ENCODE assay signal across 9 cellular contexts in the genomic region with DNA sequence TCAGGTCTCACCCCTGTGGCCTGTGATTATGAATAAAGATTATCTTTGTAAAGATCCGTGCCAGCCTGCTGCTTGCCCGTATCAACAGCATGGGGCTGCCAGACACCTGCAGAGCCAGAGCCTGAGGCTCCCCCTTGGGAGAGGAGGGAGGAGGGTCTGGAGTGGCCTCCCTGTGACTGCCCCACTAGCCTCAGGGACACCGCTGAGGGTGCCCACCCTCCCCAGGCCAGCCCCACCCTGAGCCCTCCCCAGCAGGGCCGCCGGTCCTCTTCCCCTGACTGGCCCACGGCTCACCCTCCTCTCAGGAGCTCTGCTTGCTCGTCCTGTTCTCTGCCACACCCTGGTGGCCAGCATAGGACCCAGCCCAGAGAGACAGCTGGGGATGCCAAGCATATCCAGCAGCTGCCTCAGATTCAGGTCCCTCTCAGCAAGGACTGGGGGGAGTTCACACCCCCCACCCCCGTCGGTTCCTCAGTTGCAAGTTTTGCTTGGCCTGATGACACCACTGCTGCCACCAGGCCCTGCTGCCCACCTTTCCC. TPM values are rescaled to one million over a fixed set of nuclear protein-coding genes. Genes with fewer than 3 reads are reported as not detected.
DNase-seq lines count a peak whose midpoint lies in the region; ATAC-seq and TF ChIP-seq lines count a peak whose summit lies in the region.
"Had no signal": no experiment of that assay in that cellular context is flagged by ENCODE, and none has a peak within 500 bp of the region (broad histone marks: within the 10 kb centered on the region; RNA-seq: fewer than 3 reads in every experiment).

No MANE protein-coding gene starts in this region.

- peaks cover 13% of the 10 kb centered on the region for H3K4me1 ChIP-seq in GM23338 (ENCODE audit: insufficient read depth)

- H3K4me3 ChIP-seq in GM23338 = no peak overlapping the region

- no peaks in the 10 kb centered on the region for H3K27me3 ChIP-seq in GM23338 (ENCODE audit: insufficient read depth)

- 0 out of 2 replicates have a peak, but pooled peaks cover 4% of the 10 kb centered on the region for H3F3A ChIP-seq in GM23338 (replicated peaks; ENCODE audit: low read depth)

- H3K27ac Mint-ChIP-seq in GM23338 (no peak overlapping the region), mesothelial cell of epicardium (peak overlapping the region; percentile 82)
- no peak overlapping the region for H3K27ac Mint-ChIP-seq in activated naive CD8-positive, alpha-beta T cell treated with anti-CD3 and anti-CD28 coated beads, Interleukin-2, amount 50 U/mL, for 24 hours

- peaks cover 5% of the 10 kb centered on the region for H3K36me3 Mint-ChIP-seq in GM23338 (ENCODE audit: low read depth)
- H3K36me3 Mint-ChIP-seq in activated naive CD8-positive, alpha-beta T cell treated with anti-CD3 and anti-CD28 coated beads, Interleukin-2, amount 50 U/mL, for 24 hours (ENCODE audit: low read depth) = peaks cover 7% of the 10 kb centered on the region
- peaks cover 3% of the 10 kb centered on the region for H3K36me3 Mint-ChIP-seq in mesothelial cell of epicardium

- H3K4me1 Mint-ChIP-seq in GM23338 = peaks cover 15% of the 10 kb centered on the region
- peaks cover 38% of the 10 kb centered on the region for H3K4me1 Mint-ChIP-seq in activated naive CD8-positive, alpha-beta T cell treated with anti-CD3 and anti-CD28 coated beads, Interleukin-2, amount 50 U/mL, for 24 hours
- H3K4me1 Mint-ChIP-seq in mesothelial cell of epicardium = peaks cover 34% of the 10 kb centered on the region

- TF ChIP-seq CTCF in 22Rv1 (IDR thresholded peaks at IDR 0.05) (peak; percentile 42), GM23338 (conservative IDR thresholded peaks at IDR 0.05; ENCODE audit: low read depth in 2 of 2) (peak in 1 of 2 experiments; percentile 21; a peak in 1 of 4 replicates), mesothelial cell of epicardium (IDR thresholded peaks at IDR 0.05; ENCODE audit: unreplicated experiment) (no peak)

- H3K27ac ChIP-seq in 22Rv1 (peak overlapping the region; percentile 99), GM23338 (ENCODE audit: low read depth) (no peak overlapping the region)

- H2AFZ ChIP-seq in GM23338 = no peak overlapping the region

- peaks cover 5% of the 10 kb centered on the region; the same call in 1 of the 2 replicates for H4K20me1 ChIP-seq in GM23338 (replicated peaks; ENCODE audit: insufficient read depth)

- H3K4me3 Mint-ChIP-seq in GM23338 (peak overlapping the region; percentile 53), mesothelial cell of epicardium (peak overlapping the region; percentile 94)
- peak overlapping the region; percentile 92 for H3K4me3 Mint-ChIP-seq in activated naive CD8-positive, alpha-beta T cell treated with anti-CD3 and anti-CD28 coated beads, Interleukin-2, amount 50 U/mL, for 24 hours

- H3K9me2 ChIP-seq in GM23338 (ENCODE audit: insufficient read depth) = no peaks in the 10 kb centered on the region

- ATAC-seq in GM23338 (no peak), HG02623 (IDR thresholded peaks at IDR 0.05; ENCODE audit: unreplicated experiment) (no peak), GM18517 (IDR thresholded peaks at IDR 0.05; ENCODE audit: unreplicated experiment) (no peak), GM21723 (IDR thresholded peaks at IDR 0.05; ENCODE audit: unreplicated experiment) (no peak)
- no peak for ATAC-seq in activated naive CD8-positive, alpha-beta T cell treated with anti-CD3 and anti-CD28 coated beads, Interleukin-2, amount 50 U/mL, for 24 hours

- no peaks in the 10 kb centered on the region for H3K36me3 ChIP-seq in GM23338 (ENCODE audit: insufficient read depth)

- peaks cover 33% of the 10 kb centered on the region for H3K79me2 ChIP-seq in GM23338 (replicated peaks; ENCODE audit: insufficient read depth)

- no peak for DNase-seq in GM23338 (ENCODE audit: low spot score)
- no peak for DNase-seq in activated naive CD8-positive, alpha-beta T cell treated with anti-CD3 and anti-CD28 coated beads, Interleukin-2, amount 50 U/mL, for 24 hours
- no peak for DNase-seq in mesothelial cell of epicardium (ENCODE audit: low spot score in 2 of 2, unreplicated experiment in 2 of 2)
- no peak for DNase-seq in Kasumi-1 (lab: John Stamatoyannopoulos, UW)
- DNase-seq: mesendoderm had no signal

- H3K9me3 Mint-ChIP-seq in GM23338 = no peaks in the 10 kb centered on the region; the same call in 2 of the 3 replicates
- H3K9me3 Mint-ChIP-seq in activated naive CD8-positive, alpha-beta T cell treated with anti-CD3 and anti-CD28 coated beads, Interleukin-2, amount 50 U/mL, for 24 hours = no peaks in the 10 kb centered on the region
- no peaks in the 10 kb centered on the region for H3K9me3 Mint-ChIP-seq in mesothelial cell of epicardium

- peaks cover 12% of the 10 kb centered on the region for H3K27me3 Mint-ChIP-seq in GM23338 (ENCODE audit: insufficient read depth, low read depth, poor library complexity)
- H3K27me3 Mint-ChIP-seq in activated naive CD8-positive, alpha-beta T cell treated with anti-CD3 and anti-CD28 coated beads, Interleukin-2, amount 50 U/mL, for 24 hours = no peaks in the 10 kb centered on the region
- H3K27me3 Mint-ChIP-seq in mesothelial cell of epicardium (ENCODE audit: low read depth) = no peaks in the 10 kb centered on the region

- no peak overlapping the region for H3K4me2 ChIP-seq in GM23338

TF ChIP-seq in GM23338, 12 proteins besides CTCF, POLR2A, EP300 and RAD21 (continues in another document):
- TF ChIP-seq CREB1 (CRISPR knock-in tag; IDR thresholded peaks at IDR 0.05; ENCODE audit: low read depth) = no peak
- TF ChIP-seq, protein P1, sequence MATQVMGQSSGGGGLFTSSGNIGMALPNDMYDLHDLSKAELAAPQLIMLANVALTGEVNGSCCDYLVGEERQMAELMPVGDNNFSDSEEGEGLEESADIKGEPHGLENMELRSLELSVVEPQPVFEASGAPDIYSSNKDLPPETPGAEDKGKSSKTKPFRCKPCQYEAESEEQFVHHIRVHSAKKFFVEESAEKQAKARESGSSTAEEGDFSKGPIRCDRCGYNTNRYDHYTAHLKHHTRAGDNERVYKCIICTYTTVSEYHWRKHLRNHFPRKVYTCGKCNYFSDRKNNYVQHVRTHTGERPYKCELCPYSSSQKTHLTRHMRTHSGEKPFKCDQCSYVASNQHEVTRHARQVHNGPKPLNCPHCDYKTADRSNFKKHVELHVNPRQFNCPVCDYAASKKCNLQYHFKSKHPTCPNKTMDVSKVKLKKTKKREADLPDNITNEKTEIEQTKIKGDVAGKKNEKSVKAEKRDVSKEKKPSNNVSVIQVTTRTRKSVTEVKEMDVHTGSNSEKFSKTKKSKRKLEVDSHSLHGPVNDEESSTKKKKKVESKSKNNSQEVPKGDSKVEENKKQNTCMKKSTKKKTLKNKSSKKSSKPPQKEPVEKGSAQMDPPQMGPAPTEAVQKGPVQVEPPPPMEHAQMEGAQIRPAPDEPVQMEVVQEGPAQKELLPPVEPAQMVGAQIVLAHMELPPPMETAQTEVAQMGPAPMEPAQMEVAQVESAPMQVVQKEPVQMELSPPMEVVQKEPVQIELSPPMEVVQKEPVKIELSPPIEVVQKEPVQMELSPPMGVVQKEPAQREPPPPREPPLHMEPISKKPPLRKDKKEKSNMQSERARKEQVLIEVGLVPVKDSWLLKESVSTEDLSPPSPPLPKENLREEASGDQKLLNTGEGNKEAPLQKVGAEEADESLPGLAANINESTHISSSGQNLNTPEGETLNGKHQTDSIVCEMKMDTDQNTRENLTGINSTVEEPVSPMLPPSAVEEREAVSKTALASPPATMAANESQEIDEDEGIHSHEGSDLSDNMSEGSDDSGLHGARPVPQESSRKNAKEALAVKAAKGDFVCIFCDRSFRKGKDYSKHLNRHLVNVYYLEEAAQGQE (IDR thresholded peaks at IDR 0.05; ENCODE audit: unreplicated experiment) = no peak
- TF ChIP-seq ZNF331 (CRISPR knock-in tag; IDR thresholded peaks at IDR 0.05; ENCODE audit: low read depth) = no peak

RNA-seq across cellular contexts. Expression of gene SSNA1, which starts 1.9 kb away (rescaled TPM):
- total RNA-seq in GM23338 (2014; rRNA removed; shearing (Covaris generic)) = 91.5 and 132 TPM in 2 replicates
- 154 TPM in 2 replicates for polyA plus RNA-seq in GM23338 (2016; fragmentation: Nextera tagmentation; extraction: Ambion mirVana)
- 40.9 to 43.8 TPM (median 42.8 TPM) in 3 replicates for total RNA-seq in mesothelial cell of epicardium

RNA-seq across cellular contexts. Expression of gene ANAPC2, which starts 2.0 kb away (rescaled TPM):
- 41.5 and 42.9 TPM in 2 replicates for total RNA-seq in GM23338 (2014; rRNA removed; shearing (Covaris generic))
- polyA plus RNA-seq in GM23338 (2016; fragmentation: Nextera tagmentation; extraction: Ambion mirVana) = 16.4 and 19.2 TPM in 2 replicates
- 86.1 to 89.3 TPM (median 87.1 TPM) in 3 replicates for total RNA-seq in mesothelial cell of epicardium

RNA-seq across cellular contexts. Expression of gene TPRN, which starts 10.2 kb away (rescaled TPM):
- total RNA-seq in GM23338 (2014; rRNA removed; shearing (Covaris generic)) = 29.2 and 29.3 TPM in 2 replicates
- 6.4 and 9.1 TPM in 2 replicates for polyA plus RNA-seq in GM23338 (2016; fragmentation: Nextera tagmentation; extraction: Ambion mirVana)
- total RNA-seq in mesothelial cell of epicardium = 16.7 to 18.5 TPM (median 17.6 TPM) in 3 replicates

RNA-seq across cellular contexts. Expression of gene TMEM203, which starts 15.1 kb away (rescaled TPM):
- total RNA-seq in GM23338 (2014; rRNA removed; shearing (Covaris generic)) = 43.2 and 53.4 TPM in 2 replicates
- 32.7 and 37.4 TPM in 2 replicates for polyA plus RNA-seq in GM23338 (2016; fragmentation: Nextera tagmentation; extraction: Ambion mirVana)
- total RNA-seq in mesothelial cell of epicardium = 32.7 to 35.5 TPM (median 33.0 TPM) in 3 replicates

RNA-seq across cellular contexts. Expression of gene NDOR1, which starts 15.1 kb away (rescaled TPM):
- 25.4 and 38.1 TPM in 2 replicates for total RNA-seq in GM23338 (2014; rRNA removed; shearing (Covaris generic))
- 19.4 and 19.7 TPM in 2 replicates for polyA plus RNA-seq in GM23338 (2016; fragmentation: Nextera tagmentation; extraction: Ambion mirVana)
- total RNA-seq in mesothelial cell of epicardium = 22.4 to 24.3 TPM (median 23.5 TPM) in 3 replicates
